ENCODE assay signal across 8 cellular contexts in the genomic region with DNA sequence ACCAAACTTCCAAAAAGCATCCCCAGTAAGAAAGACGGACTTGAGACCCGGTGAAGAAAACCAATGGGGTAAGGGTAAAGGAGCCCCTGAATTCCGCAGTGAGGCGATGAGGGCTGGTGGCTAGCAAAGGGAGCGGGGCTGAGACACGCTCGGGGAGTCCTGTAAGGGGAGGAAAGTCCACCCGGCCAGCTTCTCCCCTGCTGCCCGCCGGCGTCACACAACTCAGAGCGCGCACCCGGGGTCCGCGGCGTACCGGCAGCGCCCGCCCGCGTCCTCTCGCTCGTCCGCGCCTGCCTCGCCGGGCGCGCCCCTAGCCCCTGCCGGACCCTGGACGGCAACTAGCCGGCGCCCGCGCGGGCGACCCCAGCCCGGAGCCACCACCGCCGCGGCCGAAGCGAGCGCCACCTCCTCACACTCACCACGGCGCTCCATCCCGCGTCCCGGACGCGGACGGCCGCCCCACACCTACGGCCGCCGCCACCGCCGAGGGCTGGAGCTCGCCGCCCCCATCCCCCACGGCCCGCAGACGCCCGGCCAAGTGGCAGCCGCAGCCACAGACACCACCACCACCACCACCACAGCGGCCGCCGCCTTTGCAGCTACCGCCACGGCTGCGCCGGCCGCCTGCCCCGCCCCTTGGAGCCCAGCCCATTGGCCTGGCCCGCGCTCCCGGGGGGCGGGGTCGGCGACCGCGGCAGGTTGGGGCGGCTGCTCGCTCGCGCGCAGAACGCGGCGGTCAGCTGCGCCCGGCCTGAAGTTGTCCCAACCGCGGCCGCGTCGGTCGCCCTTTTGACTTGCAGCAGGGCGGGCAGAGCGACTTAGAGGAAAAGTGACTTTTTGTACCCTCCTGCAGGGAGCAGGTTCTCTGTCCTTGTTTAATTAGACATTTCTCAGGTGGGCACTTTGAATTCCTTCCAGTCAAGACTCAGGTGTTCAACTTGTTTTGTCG. TPM values are rescaled to one million over a fixed set of nuclear protein-coding genes. Genes with fewer than 3 reads are reported as not detected.
DNase-seq lines count a peak whose midpoint lies in the region; ATAC-seq and TF ChIP-seq lines count a peak whose summit lies in the region.

No MANE protein-coding gene starts in this region.

- peak overlapping the region; percentile 78 to 95 (median 88) for H3K27ac ChIP-seq in heart left ventricle

- WGBS in heart left ventricle, 4 donors: 0 to 1% (median 1%) methylated on average over 40 to 102 of the region's 102 CpGs

- peaks cover 17% of the 10 kb centered on the region for H3K9me3 Mint-ChIP-seq in activated naive CD8-positive, alpha-beta T cell treated with anti-CD3 and anti-CD28 coated beads for 36 hours

- peaks cover 0 to 28% (median 14%) of the 10 kb centered on the region in 12 donors for H3K9me3 ChIP-seq in heart left ventricle

- TF ChIP-seq POLR2A in heart left ventricle (IDR thresholded peaks at IDR 0.05): peak in 1 of 2 donors; percentile 95

- H3K27ac Mint-ChIP-seq in activated naive CD8-positive, alpha-beta T cell treated with anti-CD3 and anti-CD28 coated beads for 36 hours: no peak overlapping the region

- intact Hi-C loops in heart left ventricle (cut with DNase I) (loop anchor here in 8 of 10 donors (1.0 to 5.0 kb wide), 8 partner anchors 10 to 200 kb away; partner anchors contain the start of gene ARHGAP29 (in 1 of the 8)), posterior vena cava (cut with DNase I) (loop anchor here (5.0 to 10.0 kb wide), 2 partner anchors 85 to 87 kb away; no protein-coding TSS in a partner anchor)

- DNase-seq in AG08395 (ENCODE audit: low spot score) (peak; percentile 76), NCI-H748 treated with DMSO at 0.1 percent for 48 hours (lab: John Stamatoyannopoulos, UW) (peak; percentile 12), heart left ventricle (peak; percentile 84 to 91 (median 88)), posterior vena cava (ENCODE audit: low spot score) (peak; percentile 90), NCI-H187 treated with DMSO at 0.1 percent for 48 hours (lab: John Stamatoyannopoulos, UW) (no peak)
- peak; percentile 56 for DNase-seq in activated naive CD8-positive, alpha-beta T cell treated with anti-CD3 and anti-CD28 coated beads for 36 hours

- peak; percentile 87 for ATAC-seq in GM18498 (IDR thresholded peaks at IDR 0.05; ENCODE audit: unreplicated experiment)
- ATAC-seq in HG02885 (IDR thresholded peaks at IDR 0.05; ENCODE audit: poor library complexity, unreplicated experiment): peak; percentile 84
- ATAC-seq in heart left ventricle: peak; percentile 83 to 98 (median 94)

- H3K36me3 Mint-ChIP-seq in activated naive CD8-positive, alpha-beta T cell treated with anti-CD3 and anti-CD28 coated beads for 36 hours: peaks cover 2% of the 10 kb centered on the region

- H3K27me3 Mint-ChIP-seq in activated naive CD8-positive, alpha-beta T cell treated with anti-CD3 and anti-CD28 coated beads for 36 hours: peaks cover 78% of the 10 kb centered on the region

- peaks cover 0 to 16% (median 0%) of the 10 kb centered on the region in 9 donors for H3K27me3 ChIP-seq in heart left ventricle

- TF ChIP-seq CTCF in heart left ventricle (IDR thresholded peaks at IDR 0.05): peak in 2 of 12 donors; percentile 9 to 26

- H3K4me3 ChIP-seq in heart left ventricle: peak overlapping the region; percentile 54 to 98 (median 72)

- peak overlapping the region; percentile 67 for H3K4me3 Mint-ChIP-seq in activated naive CD8-positive, alpha-beta T cell treated with anti-CD3 and anti-CD28 coated beads for 36 hours

- no peaks in the 10 kb centered on the region for H3K36me3 ChIP-seq in heart left ventricle

- H3K4me1 Mint-ChIP-seq in activated naive CD8-positive, alpha-beta T cell treated with anti-CD3 and anti-CD28 coated beads for 36 hours: peaks cover 8% of the 10 kb centered on the region

- H3K4me1 ChIP-seq in heart left ventricle: peaks cover 0 to 15% (median 0%) of the 10 kb centered on the region in 12 donors

RNA-seq across cellular contexts. Expression of gene ARHGAP29, which starts 10.0 kb away (rescaled TPM):
- total RNA-seq in activated naive CD8-positive, alpha-beta T cell treated with anti-CD3 and anti-CD28 coated beads for 36 hours: not detected
- total RNA-seq in heart left ventricle (10 to 100 TPM; 21.9 to 35.7 (median 29.7) TPM), posterior vena cava (10 to 100 TPM; 39.3 to 51.3 TPM)
- polyA plus RNA-seq in heart left ventricle: 10 to 100 TPM; 11.0 to 12.5 TPM

Comparison
In these comparisons a context has a peak if more than half of its experiments do, and no peak if none do; other contexts are left out.
1. RNA of gene ARHGAP29, which starts 10.0 kb away (total RNA-seq): 39.3 to 51.3 TPM in posterior vena cava and 21.9 to 35.7 TPM in heart left ventricle; not detected in activated naive CD8-positive, alpha-beta T cell treated with anti-CD3 and anti-CD28 coated beads for 36 hours; every median in the first group is over 10 times any median in the second.
2. Peak in every context shown above with its lines, with median percentiles within 50 percentile points of each other: ATAC-seq.